1 cellular context compared by ENCODE assay signal in the genomic region with DNA sequence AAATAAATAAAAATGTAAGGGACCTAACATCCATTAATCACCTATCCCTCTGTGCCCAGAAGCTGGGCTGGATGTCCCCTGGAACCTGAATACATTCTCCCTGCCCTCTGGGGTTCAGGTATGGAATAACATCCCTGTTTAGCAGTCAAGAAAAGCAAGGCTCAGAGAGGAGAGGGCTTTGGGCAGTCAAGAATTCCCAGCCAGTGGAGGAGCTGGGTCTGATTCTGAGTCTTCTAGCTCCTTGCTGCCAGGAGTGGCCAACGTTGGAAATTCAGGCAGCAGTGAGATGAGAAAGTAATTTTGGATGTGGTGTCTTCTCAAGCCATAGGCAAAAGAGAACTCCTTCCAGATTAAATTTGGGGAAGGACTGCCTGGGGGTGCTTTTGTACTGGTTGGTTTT.
A peak's percentile ranks its signal among the peaks of the same experiment; 100 is the strongest.
TF ChIP-seq lines count a peak whose summit lies in the region.

No MANE protein-coding gene starts in this region.

TF ChIP-seq in H1, 55 proteins besides CTCF, POLR2A, EP300 and RAD21 (continued from another document):
- TF ChIP-seq TAF7 (optimal IDR thresholded peaks at IDR 0.05; ENCODE audit: borderline replicate concordance, low read depth, low read length) (no peak), SIN3A (conservative IDR thresholded peaks at IDR 0.05 in 1 of 2, IDR thresholded peaks at IDR 0.05 in 1 of 2; ENCODE audit: low read depth in 1 of 2, low read length in 2 of 2) (peak in 1 of 2 experiments; percentile 25; a peak in 1 of 4 replicates), RFX5 (IDR thresholded peaks at IDR 0.05; ENCODE audit: borderline replicate concordance, low read depth, low read length) (no peak)
